In genomic region chr2:45299361-45299760, GRCh38 we compare ENCODE assay signal across 24 cellular contexts.
DNase-seq lines count a peak whose midpoint lies in the region; ATAC-seq, FAIRE-seq and TF ChIP-seq lines count a peak whose summit lies in the region.
"Had no signal": no experiment of that assay in that cellular context is flagged by ENCODE, and none has a peak within 500 bp of the region (broad histone marks: within the 10 kb centered on the region; RNA-seq: fewer than 3 reads in every experiment).

No MANE protein-coding gene starts in this region.

- DNase-seq in DMS79 treated with DMSO at 0.1 percent for 48 hours (lab: John Stamatoyannopoulos, UW) (peak; percentile 17), DMS79 (lab: John Stamatoyannopoulos, UW) (no peak), HepG2 (ENCODE audit: low spot score) (no peak), right lobe of liver (no peak), pons (ENCODE audit: low spot score) (no peak), kidney tubule cell (ENCODE audit: low spot score) (no peak)
- DNase-seq: 8988T; ACHN; AML-193; BE2C; CD4-positive, alpha-beta T cell; CD8-positive, alpha-beta memory T cell; DMS 273 treated with DMSO at 0.1 percent for 48 hours; DND-41; GOT3; HFFc6 had no signal

- no peak for ATAC-seq in HepG2
- ATAC-seq in right lobe of liver, result no peak
- ATAC-seq: A549 had no signal

- no peaks in the 10 kb centered on the region for H4K20me1 ChIP-seq in HepG2 (ENCODE audit: insufficient read depth, low read length)
- H4K20me1 ChIP-seq: BLaER1 treated with 17β-estradiol and CSF1 and Interleukin-3, amounts not matched to agents 10 nM and 100 nM had no signal

- no peak for FAIRE-seq in HepG2 (lab: Jason Lieb, UNC)
- FAIRE-seq: A549, D721Med, G401.6, GM12892, H54 had no signal

- TF ChIP-seq EP300 in HepG2 (IDR thresholded peaks at IDR 0.05; ENCODE audit: low read depth in 2 of 2, low read length in 2 of 2) (no peak), HepG2 (CRISPR knock-in tag; IDR thresholded peaks at IDR 0.05; ENCODE audit: borderline replicate concordance) (no peak)

- H3K36me3 ChIP-seq in HepG2 (replicated peaks in 1 of 2; ENCODE audit: control insufficient read depth in 1 of 2, insufficient read depth in 2 of 2, low read length in 2 of 2) (no peaks in the 10 kb centered on the region), right lobe of liver (no peaks in the 10 kb centered on the region)
- H3K36me3 ChIP-seq: BE2C; BLaER1 treated with 17β-estradiol and CSF1 and Interleukin-3, amounts not matched to agents 10 nM and 100 nM; HAP-1 had no signal

- intact Hi-C loops in HepG2 (cut with micrococcal nuclease; ENCODE audit: unreplicated experiment), result no loop called here
- intact Hi-C loops in right lobe of liver (cut with DNase I), result no loop called here

- peaks cover 1 to 27% of the 10 kb centered on the region in 2 experiments; a peak in 3 of 5 replicates for H3K27me3 ChIP-seq in HepG2 (ENCODE audit: control insufficient read depth in 1 of 2, insufficient read depth in 2 of 2, low read length in 2 of 2)
- no peaks in the 10 kb centered on the region for H3K27me3 ChIP-seq in right lobe of liver
- H3K27me3 ChIP-seq: BE2C; BLaER1 treated with 17β-estradiol and CSF1 and Interleukin-3, amounts not matched to agents 10 nM and 100 nM had no signal

- no peak overlapping the region for H3K27ac ChIP-seq in HepG2 (ENCODE audit: extremely low read length, insufficient read depth, low read length)
- no peak overlapping the region for H3K27ac ChIP-seq in right lobe of liver
- H3K27ac ChIP-seq in VCaP, result peak overlapping the region; percentile 89
- H3K27ac ChIP-seq: A549; BLaER1 treated with 17β-estradiol and CSF1 and Interleukin-3, amounts not matched to agents 10 nM and 100 nM had no signal

- POLR2A ChIA-PET in HepG2 (lab: Yijun Ruan, JAX), result interaction anchor here (0.6 to 1.5 kb wide), 7 partner anchors 19 to 61 kb away, joined by 3 to 7 read pairs (median 4); no protein-coding TSS in a partner anchor

- CTCF ChIA-PET in HepG2 (lab: Yijun Ruan, JAX; ENCODE audit: low intra/inter-chr PET ratio, low total read pairs), result no interaction called here

- no peak for TF ChIP-seq RAD21 in HepG2 (CRISPR knock-in tag; IDR thresholded peaks at IDR 0.05)

- H3K9ac ChIP-seq in HepG2 (ENCODE audit: insufficient read depth, low read depth, low read length), result no peak overlapping the region
- H3K9ac ChIP-seq: BLaER1 treated with 17β-estradiol and CSF1 and Interleukin-3, amounts not matched to agents 10 nM and 100 nM had no signal

- H3K4me3 ChIP-seq in HepG2 (replicated peaks in 1 of 3; ENCODE audit: insufficient read depth in 1 of 3, low read depth in 2 of 3, low read length in 3 of 3) (no peak overlapping the region), right lobe of liver (no peak overlapping the region)
- H3K4me3 ChIP-seq: A549; BLaER1 treated with 17β-estradiol and CSF1 and Interleukin-3, amounts not matched to agents 10 nM and 100 nM; HAP-1 had no signal

- no peak for TF ChIP-seq CTCF in HepG2 (CRISPR knock-in tag; IDR thresholded peaks at IDR 0.05)
- TF ChIP-seq CTCF in right lobe of liver (IDR thresholded peaks at IDR 0.05), result no peak
- no peak for TF ChIP-seq CTCF in VCaP (conservative IDR thresholded peaks at IDR 0.05)

- H3K9me3 ChIP-seq in HepG2 (ENCODE audit: low read length), result no peaks in the 10 kb centered on the region
- H3K9me3 ChIP-seq in right lobe of liver, result no peaks in the 10 kb centered on the region
- H3K9me3 ChIP-seq: A549; BE2C; BLaER1 treated with 17β-estradiol and CSF1 and Interleukin-3, amounts not matched to agents 10 nM and 100 nM; HAP-1 had no signal

- no peaks in the 10 kb centered on the region for H3K79me2 ChIP-seq in HepG2 (ENCODE audit: insufficient read depth, low read length)

- no TSS peak for BruUV-seq in HepG2 (replicated peaks; lab: Mats Ljungman, UMichigan)

- 18% methylated on average over 4 of the region's 4 CpGs for WGBS in HepG2 (ENCODE audit: low lambda C conversion rate)
- WGBS in right lobe of liver (ENCODE audit: insufficient coverage, low coverage, low lambda C conversion rate, missing lambda C conversion rate), result 83% methylated on average over 1 of the region's 4 CpGs

- in situ Hi-C loops in HepG2 (cut with HindIII; ENCODE audit: extremely low pct_ligation_motif_present, low pct_unique_long_range_greater_than_20kb), result no loop called here

- H2AFZ ChIP-seq in HepG2 (ENCODE audit: low read length), result no peak overlapping the region

- H3K4me2 ChIP-seq in HepG2 (ENCODE audit: low read depth, low read length), result peak overlapping the region; percentile 2; the same call in 1 of the 2 replicates
- H3K4me2 ChIP-seq: A549 had no signal

- no peak for TF ChIP-seq POLR2A in HepG2 (IDR thresholded peaks at IDR 0.05; ENCODE audit: insufficient read depth in 1 of 2, low read depth in 2 of 2, low read length in 2 of 2)
- TF ChIP-seq POLR2A in right lobe of liver (IDR thresholded peaks at IDR 0.05), result no peak

- peaks cover 17% of the 10 kb centered on the region for H3K4me1 ChIP-seq in HepG2 (ENCODE audit: insufficient read depth, low read length)
- H3K4me1 ChIP-seq in right lobe of liver, result no peaks in the 10 kb centered on the region
- H3K4me1 ChIP-seq: A549, BE2C, HAP-1 had no signal

TF ChIP-seq in HepG2, 621 proteins besides CTCF, POLR2A, EP300 and RAD21:
- TF ChIP-seq HDAC6 (IDR thresholded peaks at IDR 0.05; ENCODE audit: low read depth, low read length) (no peak), SP2 (CRISPR knock-in tag; IDR thresholded peaks at IDR 0.05) (no peak), TRIM22 (IDR thresholded peaks at IDR 0.05) (no peak), THAP9 (CRISPR knock-in tag; IDR thresholded peaks at IDR 0.05; ENCODE audit: borderline replicate concordance) (no peak), RXRA (CRISPR knock-in tag; IDR thresholded peaks at IDR 0.05) (no peak)
